In genomic region chr3:172065967-172066762, GRCh38 we compare ENCODE assay signal across 11 cellular contexts. TPM values are rescaled to one million over a fixed set of nuclear protein-coding genes. Genes with fewer than 3 reads are reported as not detected.
A peak's percentile ranks its signal among the peaks of the same experiment; 100 is the strongest.
DNase-seq lines count a peak whose midpoint lies in the region; TF ChIP-seq lines count a peak whose summit lies in the region.
"Had no signal": no experiment of that assay in that cellular context is flagged by ENCODE, and none has a peak within 500 bp of the region (broad histone marks: within the 10 kb centered on the region; RNA-seq: fewer than 3 reads in every experiment).

No MANE protein-coding gene starts in this region.

- no peak for DNase-seq in MCF 10A (ENCODE audit: unreplicated experiment)
- DNase-seq in mammary epithelial cell, result no peak
- peak; percentile 52 for DNase-seq in RPMI7951 (ENCODE audit: low read depth)
- DNase-seq in tibial nerve (ENCODE audit: low spot score in 2 of 2), result no peak
- no peak for DNase-seq in hippocampal formation (lab: John Stamatoyannopoulos, UW)
- DNase-seq in NCI-H2196 treated with DMSO at 0.1 percent for 48 hours (lab: John Stamatoyannopoulos, UW; ENCODE audit: unreplicated experiment), result no peak
- DNase-seq in dedifferentiated amniotic fluid mesenchymal stem cell (ENCODE audit: extremely low spot score), result no peak
- DNase-seq: activated CD4-positive, alpha-beta T cell treated with anti-CD3 and anti-CD28 coated beads for 4 hours; uterus had no signal

- peaks cover 53% of the 10 kb centered on the region for H3K36me3 Mint-ChIP-seq in MCF 10A (ENCODE audit: insufficient read depth, unreplicated experiment)

- H3K79me2 ChIP-seq in mammary epithelial cell (ENCODE audit: insufficient read depth, low read length), result peaks cover 98% of the 10 kb centered on the region

- H3K4me1 ChIP-seq in mammary epithelial cell (ENCODE audit: insufficient read depth, low read length), result peaks cover 10% of the 10 kb centered on the region
- peaks cover 29% of the 10 kb centered on the region for H3K4me1 ChIP-seq in iPS-20b (ENCODE audit: insufficient read depth, low read length)
- peaks cover 0 to 85% (median 25%) of the 10 kb centered on the region in 4 donors for H3K4me1 ChIP-seq in tibial nerve

- in situ Hi-C loops in mammary epithelial cell (cut with MboI; ENCODE audit: low sequenced_read_pairs in 2 of 2), result no loop called here

- H2AFZ ChIP-seq in mammary epithelial cell (ENCODE audit: low read depth, low read length), result no peak overlapping the region

- WGBS in mammary epithelial cell (ENCODE audit: low coverage, missing lambda C conversion rate), result 67% methylated on average over 7 of the region's 7 CpGs
- WGBS in tibial nerve, 2 donors, result 58 to 65% methylated on average over 7 of the region's 7 CpGs

- no peaks in the 10 kb centered on the region for H3K36me3 ChIP-seq in mammary epithelial cell (ENCODE audit: insufficient read depth, low read length)
- H3K36me3 ChIP-seq in iPS-20b (ENCODE audit: insufficient read depth, low read depth, low read length), result peaks cover 4% of the 10 kb centered on the region; the same call in 1 of the 2 replicates
- H3K36me3 ChIP-seq in tibial nerve, result peaks cover 0 to 7% (median 0%) of the 10 kb centered on the region in 3 donors
- H3K36me3 ChIP-seq: BE2C, uterus had no signal

- H3K27ac ChIP-seq in mammary epithelial cell (ENCODE audit: insufficient read depth, low read depth, low read length) (no peak overlapping the region), iPS-20b (ENCODE audit: low read length) (peak overlapping the region; percentile 49), tibial nerve (peak overlapping the region in 3 of 4 donors; percentile 2 to 73 (median 18))
- H3K27ac ChIP-seq: uterus had no signal

- no peak for TF ChIP-seq EP300 in tibial nerve (IDR thresholded peaks at IDR 0.05)

- no peak overlapping the region for H3K9ac ChIP-seq in mammary epithelial cell (ENCODE audit: insufficient read depth, low read length)
- H3K9ac ChIP-seq in iPS-20b (ENCODE audit: low read depth, low read length), result no peak overlapping the region

- H4K20me1 ChIP-seq in mammary epithelial cell (ENCODE audit: insufficient read depth, low read length), result no peaks in the 10 kb centered on the region

- POLR2A ChIA-PET in MCF 10A (lab: Yijun Ruan, JAX), result interaction anchor here (0.6 to 3.2 kb wide), 8 partner anchors 16 to 267 kb away, joined by 3 to 10 read pairs (median 4); no protein-coding TSS in a partner anchor

- no peak overlapping the region for H3K4me3 ChIP-seq in mammary epithelial cell (replicated peaks in 1 of 3; ENCODE audit: insufficient read depth in 1 of 3, low read depth in 2 of 3, low read length in 3 of 3)
- H3K4me3 ChIP-seq in iPS-20b (ENCODE audit: low read length), result no peak overlapping the region
- no peak overlapping the region for H3K4me3 ChIP-seq in tibial nerve
- H3K4me3 ChIP-seq: uterus had no signal

- no peak for TF ChIP-seq CTCF in MCF 10A (IDR thresholded peaks at IDR 0.05; ENCODE audit: unreplicated experiment)
- no peak for TF ChIP-seq CTCF in mammary epithelial cell (conservative IDR thresholded peaks at IDR 0.05 in 1 of 2, IDR thresholded peaks at IDR 0.05 in 1 of 2; ENCODE audit: extremely low read depth in 1 of 2, insufficient read depth in 1 of 2, low read depth in 1 of 2, low read length in 2 of 2)
- TF ChIP-seq CTCF in tibial nerve (IDR thresholded peaks at IDR 0.05), result no peak

- H3K4me1 Mint-ChIP-seq in MCF 10A (ENCODE audit: insufficient read depth, unreplicated experiment), result peaks cover 30% of the 10 kb centered on the region

- no peaks in the 10 kb centered on the region for H3K27me3 ChIP-seq in mammary epithelial cell (ENCODE audit: insufficient read depth, low read length)
- H3K27me3 ChIP-seq in iPS-20b (ENCODE audit: insufficient read depth, low read length), result no peaks in the 10 kb centered on the region
- H3K27me3 ChIP-seq in tibial nerve, result no peaks in the 10 kb centered on the region
- H3K27me3 ChIP-seq: BE2C, uterus had no signal

- dilution Hi-C loops in mammary epithelial cell (cut with HindIII; ENCODE audit: low sequenced_read_pairs), result no loop called here

- CTCF ChIA-PET in MCF 10A (lab: Yijun Ruan, JAX) (interaction anchor here (0.6 to 1.2 kb wide), 4 partner anchors 16 to 270 kb away, joined by 3 to 4 read pairs (median 3); no protein-coding TSS in a partner anchor), mammary epithelial cell (lab: Charles Lee; ENCODE audit: low non-redundant PET) (no interaction called here)

- H3K27me3 Mint-ChIP-seq in MCF 10A (ENCODE audit: insufficient read depth, unreplicated experiment), result no peaks in the 10 kb centered on the region

- TF ChIP-seq POLR2A in tibial nerve (IDR thresholded peaks at IDR 0.05), result no peak

- BruUV-seq in MCF 10A (replicated peaks; lab: Mats Ljungman, UMichigan) (no TSS peak), mammary epithelial cell (replicated peaks; lab: Mats Ljungman, UMichigan) (no TSS peak)

- peak overlapping the region; percentile 3 for H3K27ac Mint-ChIP-seq in MCF 10A (ENCODE audit: low read depth, unreplicated experiment)

- intact Hi-C loops in MCF 10A (cut with micrococcal nuclease) (no loop called here), mammary epithelial cell (cut with micrococcal nuclease) (no loop called here)

- no peaks in the 10 kb centered on the region for H3K9me3 Mint-ChIP-seq in MCF 10A (ENCODE audit: unreplicated experiment)

- no peaks in the 10 kb centered on the region for H3K9me3 ChIP-seq in mammary epithelial cell (replicated peaks; ENCODE audit: insufficient read depth, low read length)
- no peaks in the 10 kb centered on the region for H3K9me3 ChIP-seq in iPS-20b (ENCODE audit: insufficient read depth, low read depth, low read length)
- no peaks in the 10 kb centered on the region for H3K9me3 ChIP-seq in tibial nerve
- H3K9me3 ChIP-seq: BE2C, uterus had no signal

- H3K4me3 Mint-ChIP-seq in MCF 10A (ENCODE audit: unreplicated experiment), result no peak overlapping the region

- no peak overlapping the region for H3K4me2 ChIP-seq in mammary epithelial cell (ENCODE audit: insufficient read depth, low read depth, low read length)

RNA-seq across cellular contexts. Expression of gene FNDC3B, which starts 26.8 kb away (rescaled TPM):
- total RNA-seq in MCF 10A (2022), result 149 TPM in 2 replicates
- 100 to 1,000 TPM; 161 to 200 TPM for total RNA-seq in mammary epithelial cell
- polyA plus RNA-seq in mammary epithelial cell, result 12.0 TPM
- polyA minus RNA-seq in mammary epithelial cell, result 109 TPM
- 60.6 and 64.6 TPM in 2 replicates for total RNA-seq in RPMI7951 (2014; rRNA removed; shearing (Covaris generic))
- total RNA-seq in tibial nerve, result 100 to 1,000 TPM in 2 of 4 donors, 10 to 100 TPM in 2; 87.5 to 106 (median 95.7) TPM
